In genomic region chr3:33355611-33356010, GRCh38 we compare ENCODE assay signal across 1 cellular context.
TF ChIP-seq lines count a peak whose summit lies in the region.

No MANE protein-coding gene starts in this region.

TF ChIP-seq in endothelial cell of umbilical vein, 7 proteins besides CTCF, POLR2A, EP300 and RAD21 (continued from another document):
- no peak for TF ChIP-seq MAX (IDR thresholded peaks at IDR 0.05; ENCODE audit: insufficient read depth, insufficient read length)
- no peak for TF ChIP-seq MYC (IDR thresholded peaks at IDR 0.05; ENCODE audit: low read depth, low read length)
TF ChIP-seq in endothelial cell of umbilical vein: peak in this region for 0.
